ENCODE assay signal across 19 cellular contexts in the genomic region with DNA sequence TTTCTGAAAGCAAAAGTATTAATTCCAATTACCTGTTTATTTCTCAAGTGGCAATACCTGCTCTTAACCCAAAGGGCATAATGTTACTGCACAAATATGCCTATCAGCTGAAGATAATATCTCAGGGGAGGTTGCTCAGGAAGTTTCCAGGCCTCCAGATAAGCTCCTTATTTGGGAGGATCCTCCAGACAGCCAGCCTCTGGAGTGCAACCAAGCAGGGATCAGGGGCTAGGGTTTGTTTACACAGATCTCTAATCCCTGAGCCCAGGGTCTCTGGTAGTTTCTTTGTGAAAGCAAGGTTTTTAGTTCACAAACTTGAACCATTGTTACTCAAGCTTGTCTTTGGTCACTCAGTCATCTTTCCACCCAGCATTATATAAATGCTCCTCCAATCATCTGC.
DNase-seq lines count a peak whose midpoint lies in the region; ATAC-seq and TF ChIP-seq lines count a peak whose summit lies in the region.
"Had no signal": no experiment of that assay in that cellular context is flagged by ENCODE, and none has a peak within 500 bp of the region (broad histone marks: within the 10 kb centered on the region; RNA-seq: fewer than 3 reads in every experiment).

No MANE protein-coding gene starts in this region.

- H2AFZ ChIP-seq in neural progenitor cell (replicated peaks): no peak overlapping the region

- H3K4me1 ChIP-seq in neural progenitor cell: no peaks in the 10 kb centered on the region
- no peaks in the 10 kb centered on the region for H3K4me1 ChIP-seq in naive thymus-derived CD4-positive, alpha-beta T cell (ENCODE audit: control insufficient read depth in 2 of 2, insufficient read depth in 2 of 2, low read length in 2 of 2)

- no peak overlapping the region for H3K4me3 Mint-ChIP-seq in neural progenitor cell
- no peak overlapping the region for H3K4me3 Mint-ChIP-seq in naive thymus-derived CD4-positive, alpha-beta T cell
- H3K4me3 Mint-ChIP-seq: CD8-positive, alpha-beta memory T cell; H9 had no signal

- H3K27ac Mint-ChIP-seq in neural progenitor cell: no peak overlapping the region
- no peak overlapping the region for H3K27ac Mint-ChIP-seq in naive thymus-derived CD4-positive, alpha-beta T cell
- H3K27ac Mint-ChIP-seq: CD8-positive, alpha-beta memory T cell; H9 had no signal

- no peak overlapping the region for H3K4me3 ChIP-seq in neural progenitor cell
- H3K4me3 ChIP-seq in naive thymus-derived CD4-positive, alpha-beta T cell (ENCODE audit: low read length): no peak overlapping the region
- H3K4me3 ChIP-seq: SK-N-MC had no signal

- H3K27me3 Mint-ChIP-seq in neural progenitor cell (ENCODE audit: insufficient read depth, low read depth): no peaks in the 10 kb centered on the region
- peaks cover 0 to 20% (median 4%) of the 10 kb centered on the region in 5 donors for H3K27me3 Mint-ChIP-seq in naive thymus-derived CD4-positive, alpha-beta T cell

- POLR2A ChIA-PET in naive thymus-derived CD4-positive, alpha-beta T cell (lab: Charles Lee): no interaction called here

- CTCF ChIA-PET in naive thymus-derived CD4-positive, alpha-beta T cell (lab: Charles Lee): no interaction called here

- intact Hi-C loops in naive thymus-derived CD4-positive, alpha-beta T cell (cut with micrococcal nuclease): no loop called here

- H3K4me1 Mint-ChIP-seq in neural progenitor cell: peaks cover 4% of the 10 kb centered on the region
- H3K4me1 Mint-ChIP-seq in naive thymus-derived CD4-positive, alpha-beta T cell: no peaks in the 10 kb centered on the region
- H3K4me1 Mint-ChIP-seq: CD8-positive, alpha-beta memory T cell; H9 had no signal

- no peaks in the 10 kb centered on the region for H3K9me3 ChIP-seq in neural progenitor cell (ENCODE audit: low read depth)
- H3K9me3 ChIP-seq in naive thymus-derived CD4-positive, alpha-beta T cell (ENCODE audit: control insufficient read depth in 2 of 3, low read length in 3 of 3): no peaks in the 10 kb centered on the region

- no peak for TF ChIP-seq CTCF in neural progenitor cell (IDR thresholded peaks at IDR 0.05)

- H3K9ac ChIP-seq in neural progenitor cell: no peak overlapping the region

- H3K36me3 Mint-ChIP-seq in neural progenitor cell: no peaks in the 10 kb centered on the region
- peaks cover 4 to 11% (median 6%) of the 10 kb centered on the region in 5 donors for H3K36me3 Mint-ChIP-seq in naive thymus-derived CD4-positive, alpha-beta T cell

- H3K9me3 Mint-ChIP-seq in neural progenitor cell: peaks cover 3% of the 10 kb centered on the region
- H3K9me3 Mint-ChIP-seq in naive thymus-derived CD4-positive, alpha-beta T cell: peaks cover 3 to 31% (median 11%) of the 10 kb centered on the region in 11 donors

- H4K20me1 ChIP-seq in neural progenitor cell (ENCODE audit: low read depth): no peaks in the 10 kb centered on the region

- H3K27me3 ChIP-seq in neural progenitor cell: no peaks in the 10 kb centered on the region
- H3K27me3 ChIP-seq in naive thymus-derived CD4-positive, alpha-beta T cell (ENCODE audit: control insufficient read depth in 2 of 2, insufficient read depth in 2 of 2, low read length in 2 of 2): no peaks in the 10 kb centered on the region

- no peak overlapping the region for H3K4me2 ChIP-seq in neural progenitor cell

- H3K27ac ChIP-seq in epithelial cell of prostate (peak overlapping the region; percentile 94), neural progenitor cell (no peak overlapping the region)
- no peak overlapping the region for H3K27ac ChIP-seq in naive thymus-derived CD4-positive, alpha-beta T cell (ENCODE audit: low read depth, low read length)
- H3K27ac ChIP-seq: SK-N-MC had no signal

- DNase-seq in M059J (ENCODE audit: low read depth) (peak; percentile 16), NCI-H82 treated with DMSO at 0.1 percent for 48 hours (lab: John Stamatoyannopoulos, UW; ENCODE audit: unreplicated experiment) (peak; percentile 27), epithelial cell of prostate (ENCODE audit: low read depth, low spot score) (no peak), neural progenitor cell (ENCODE audit: low spot score) (peak; percentile 40)
- no peak for DNase-seq in stimulated activated CD4-positive, alpha-beta T cell treated with anti-CD3 and anti-CD28 coated beads, Interleukin-4, amount 100 ng/mL, for 1 hour
- DNase-seq in naive thymus-derived CD4-positive, alpha-beta T cell: no peak
- DNase-seq: ACHN; C1 segment of cervical spinal cord; CD8-positive, alpha-beta memory T cell; DMS79 treated with DMSO at 0.1 percent for 48 hours; H9; NCI-H1105 treated with DMSO at 0.1 percent for 48 hours; NCI-H187 treated with DMSO at 0.1 percent for 48 hours; NCI-H2171 treated with DMSO at 0.1 percent for 48 hours; NCI-H446 treated with DMSO at 0.1 percent for 48 hours; NCI-H69; Right ventricle myocardium superior had no signal

- no peaks in the 10 kb centered on the region for H3K79me2 ChIP-seq in neural progenitor cell (ENCODE audit: low read depth)

- H3K36me3 ChIP-seq in neural progenitor cell: no peaks in the 10 kb centered on the region
- H3K36me3 ChIP-seq in naive thymus-derived CD4-positive, alpha-beta T cell (ENCODE audit: control insufficient read depth in 2 of 3, insufficient read depth in 3 of 3, low read length in 3 of 3): no peaks in the 10 kb centered on the region

- ATAC-seq in HG03095 (IDR thresholded peaks at IDR 0.05; ENCODE audit: unreplicated experiment): no peak
- ATAC-seq in naive thymus-derived CD4-positive, alpha-beta T cell: no peak

- no peaks in the 10 kb centered on the region for H3F3A ChIP-seq in neural progenitor cell (ENCODE audit: low read depth)

Comparison
In these comparisons a context has a peak if more than half of its experiments do, and no peak if none do; other contexts are left out.
1. DNase-seq: peak in M059J (single experiment), NCI-H82 treated with DMSO at 0.1 percent for 48 hours (single experiment) and neural progenitor cell (single experiment); none in epithelial cell of prostate (single experiment), stimulated activated CD4-positive, alpha-beta T cell treated with anti-CD3 and anti-CD28 coated beads, Interleukin-4, amount 100 ng/mL, for 1 hour (single experiment) and naive thymus-derived CD4-positive, alpha-beta T cell (0 of 9).